In genomic region chr22:27518583-27519437, GRCh38 we compare ENCODE assay signal across 26 cellular contexts.
DNase-seq lines count a peak whose midpoint lies in the region; ATAC-seq lines count a peak whose summit lies in the region.
"Had no signal": no experiment of that assay in that cellular context is flagged by ENCODE, and none has a peak within 500 bp of the region (broad histone marks: within the 10 kb centered on the region; RNA-seq: fewer than 3 reads in every experiment).

No MANE protein-coding gene starts in this region.

- DNase-seq in NCI-H1092 treated with DMSO at 0.1 percent for 48 hours (lab: John Stamatoyannopoulos, UW) (peak; percentile 7), NCI-H1092 (lab: John Stamatoyannopoulos, UW) (no peak), amniotic epithelial cell (ENCODE audit: low read depth) (peak; percentile 43), iPS-NIHi11 (ENCODE audit: low spot score) (peak; percentile 46), retina (peak; percentile 58), GM19238 (ENCODE audit: insufficient read length, low spot score) (no peak), SK-N-DZ (ENCODE audit: low spot score) (no peak)
- DNase-seq: 8988T; activated CD4-positive, alpha-beta memory T cell treated with anti-CD3 and anti-CD28 coated beads, Interleukin-2, amount 10 ng/mL, durations not matched to agents 7 days and 5 days; activated effector memory CD4-positive, alpha-beta T cell treated with anti-CD3 and anti-CD28 coated beads, Interleukin-2, amount 50 U/mL, for 16 hours; activated T-cell treated with anti-CD3 and anti-CD28 coated beads for 4 hours; AML-193; CD8-positive, alpha-beta memory T cell; DMS79; heart left ventricle; immature natural killer cell; left ventricle myocardium inferior; NCI-H1417; NCI-H2107; NCI-H526; stimulated activated CD4-positive, alpha-beta T cell treated with anti-CD3 and anti-CD28 coated beads, Interleukin-2, amount 100 ng/mL, for 48 hours; stimulated activated naive CD4-positive, alpha-beta T cell treated with Interleukin-2 at 50 U/mL for 16 hours; T1000; tibial artery had no signal

- ATAC-seq in HG03457 (IDR thresholded peaks at IDR 0.05; ENCODE audit: unreplicated experiment): no peak
- ATAC-seq: GM12878, heart left ventricle had no signal

Comparison
In these comparisons a context has a peak if more than half of its experiments do, and no peak if none do; other contexts are left out.
1. DNase-seq: peak in NCI-H1092 treated with DMSO at 0.1 percent for 48 hours (single experiment), amniotic epithelial cell (single experiment), iPS-NIHi11 (single experiment) and retina (single experiment); none in NCI-H1092 (single experiment), GM19238 (single experiment) and SK-N-DZ (single experiment).